ENCODE assay signal across 17 cellular contexts in the genomic region with DNA sequence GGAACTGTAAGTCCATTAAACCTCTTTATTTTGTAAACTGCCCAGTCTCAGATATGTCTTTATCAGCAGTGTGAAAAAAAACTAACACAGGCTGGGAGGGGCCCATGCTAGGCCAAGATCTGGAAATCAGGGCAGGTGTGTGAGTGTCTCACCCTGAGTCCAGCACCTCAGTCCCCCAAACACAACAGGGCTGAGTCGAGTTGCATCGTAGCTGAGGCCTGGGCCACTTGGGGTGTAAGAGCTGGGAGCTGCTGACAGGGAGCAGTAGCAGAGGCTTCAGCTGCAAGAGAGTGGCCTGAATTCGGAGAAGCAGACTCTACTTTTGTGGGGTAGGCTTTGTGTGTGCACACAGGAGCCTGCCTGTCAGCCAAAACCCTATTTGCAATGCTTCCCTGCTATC.
DNase-seq lines count a peak whose midpoint lies in the region; ATAC-seq and TF ChIP-seq lines count a peak whose summit lies in the region.
"Had no signal": no experiment of that assay in that cellular context is flagged by ENCODE, and none has a peak within 500 bp of the region (broad histone marks: within the 10 kb centered on the region; RNA-seq: fewer than 3 reads in every experiment).

No MANE protein-coding gene starts in this region.

- ATAC-seq in heart right ventricle = no peak
- no peak for ATAC-seq in sciatic nerve
- ATAC-seq in CD8-positive, alpha-beta T cell = no peak
- ATAC-seq: GM12878, HepG2 had no signal

- POLR2A ChIA-PET in CD8-positive, alpha-beta T cell (lab: Charles Lee) = no interaction called here

- TF ChIP-seq CTCF in right atrium auricular region (IDR thresholded peaks at IDR 0.05) (no peak), heart right ventricle (IDR thresholded peaks at IDR 0.05) (no peak)
- TF ChIP-seq CTCF in CD8-positive, alpha-beta T cell (IDR thresholded peaks at IDR 0.05) = no peak

- H3K4me3 ChIP-seq in right atrium auricular region (no peak overlapping the region), heart right ventricle (no peak overlapping the region)
- no peak overlapping the region for H3K4me3 ChIP-seq in CD8-positive, alpha-beta T cell (ENCODE audit: low read depth, low read length)
- H3K4me3 ChIP-seq: BLaER1 treated with 17β-estradiol and CSF1 and Interleukin-3, amounts not matched to agents 10 nM and 100 nM; GM12878 had no signal

- H3K27me3 Mint-ChIP-seq in CD8-positive, alpha-beta T cell (ENCODE audit: low read depth) = peaks cover 6% of the 10 kb centered on the region
- H3K27me3 Mint-ChIP-seq: B cell had no signal

- H3K27ac ChIP-seq in right atrium auricular region = no peak overlapping the region
- no peak overlapping the region for H3K27ac ChIP-seq in heart right ventricle
- H3K27ac ChIP-seq in CD8-positive, alpha-beta T cell (ENCODE audit: low read depth, low read length) = no peak overlapping the region
- H3K27ac ChIP-seq: BLaER1 treated with 17β-estradiol and CSF1 and Interleukin-3, amounts not matched to agents 10 nM and 100 nM had no signal

- DNase-seq in right atrium auricular region (ENCODE audit: low spot score) (peak; percentile 30), heart right ventricle (no peak), mesenteric fat pad (ENCODE audit: low spot score) (peak; percentile 12), sciatic nerve (ENCODE audit: low spot score) (peak; percentile 33), epidermal melanocyte (ENCODE audit: insufficient read length, low spot score) (no peak)
- no peak for DNase-seq in CD8-positive, alpha-beta T cell
- DNase-seq: CD8-positive, alpha-beta memory T cell; COR-L47; DMS 273 treated with DMSO at 0.1 percent for 48 hours; DMS53; DND-41; EL; H9 had no signal

- H3K9me3 ChIP-seq in right atrium auricular region (peaks cover 7 to 28% of the 10 kb centered on the region in 2 donors), heart right ventricle (peaks cover 0 to 23% (median 10%) of the 10 kb centered on the region in 11 donors)
- H3K9me3 ChIP-seq in CD8-positive, alpha-beta T cell (ENCODE audit: low read length) = peaks cover 6% of the 10 kb centered on the region

- intact Hi-C loops in heart right ventricle (cut with DNase I) = no loop called here
- intact Hi-C loops in sciatic nerve (cut with DNase I) = no loop called here
- intact Hi-C loops in CD8-positive, alpha-beta T cell (cut with DNase I, micrococcal nuclease) = no loop called here

- peaks cover 5% of the 10 kb centered on the region for H3K4me1 Mint-ChIP-seq in CD8-positive, alpha-beta T cell (ENCODE audit: low read depth)
- H3K4me1 Mint-ChIP-seq: B cell; CD8-positive, alpha-beta memory T cell had no signal

- H3K36me3 Mint-ChIP-seq in CD8-positive, alpha-beta T cell = peaks cover 6% of the 10 kb centered on the region
- H3K36me3 Mint-ChIP-seq: CD8-positive, alpha-beta memory T cell had no signal

- H3K27me3 ChIP-seq in right atrium auricular region = no peaks in the 10 kb centered on the region
- peaks cover 0 to 31% (median 5%) of the 10 kb centered on the region in 7 donors for H3K27me3 ChIP-seq in heart right ventricle
- H3K27me3 ChIP-seq in CD8-positive, alpha-beta T cell (ENCODE audit: insufficient read depth, low read length) = no peaks in the 10 kb centered on the region
- H3K27me3 ChIP-seq: BLaER1 treated with 17β-estradiol and CSF1 and Interleukin-3, amounts not matched to agents 10 nM and 100 nM had no signal

- H3K4me1 ChIP-seq in right atrium auricular region (no peaks in the 10 kb centered on the region), heart right ventricle (no peaks in the 10 kb centered on the region)
- H3K4me1 ChIP-seq in CD8-positive, alpha-beta T cell (ENCODE audit: insufficient read depth, low read length) = no peaks in the 10 kb centered on the region
- H3K4me1 ChIP-seq: BLaER1 treated with 17β-estradiol and CSF1 and Interleukin-3, amounts not matched to agents 10 nM and 100 nM had no signal

- H3K9me3 Mint-ChIP-seq in CD8-positive, alpha-beta T cell = peaks cover 18% of the 10 kb centered on the region

- H3K4me3 Mint-ChIP-seq in CD8-positive, alpha-beta T cell = no peak overlapping the region
- H3K4me3 Mint-ChIP-seq: B cell; CD8-positive, alpha-beta memory T cell; H9 had no signal

- H3K27ac Mint-ChIP-seq in CD8-positive, alpha-beta T cell = no peak overlapping the region
- H3K27ac Mint-ChIP-seq: B cell, H9 had no signal

- CTCF ChIA-PET in CD8-positive, alpha-beta T cell (lab: Charles Lee) = no interaction called here

- 63 to 75% methylated on average over 3 of the region's 3 CpGs for WGBS in heart right ventricle, 2 donors

- H3K36me3 ChIP-seq in right atrium auricular region (no peaks in the 10 kb centered on the region), heart right ventricle (no peaks in the 10 kb centered on the region)
- no peaks in the 10 kb centered on the region for H3K36me3 ChIP-seq in CD8-positive, alpha-beta T cell (ENCODE audit: insufficient read depth, low read length)

Comparison
In these comparisons a context has a peak if more than half of its experiments do, and no peak if none do; other contexts are left out.
1. DNase-seq: peak in right atrium auricular region (single experiment), mesenteric fat pad (single experiment) and sciatic nerve (single experiment); none in heart right ventricle (0 of 2), CD8-positive, alpha-beta T cell (0 of 7) and epidermal melanocyte (single experiment).